Comparison of ENCODE assay signal across 10 cellular contexts in genomic region chr14:100236873-100237272, GRCh38. TPM values are rescaled to one million over a fixed set of nuclear protein-coding genes. Genes with fewer than 3 reads are reported as not detected.
A peak's percentile ranks its signal among the peaks of the same experiment; 100 is the strongest.
DNase-seq lines count a peak whose midpoint lies in the region; ATAC-seq, FAIRE-seq and TF ChIP-seq lines count a peak whose summit lies in the region.
"Had no signal": no experiment of that assay in that cellular context is flagged by ENCODE, and none has a peak within 500 bp of the region (broad histone marks: within the 10 kb centered on the region; RNA-seq: fewer than 3 reads in every experiment).

No MANE protein-coding gene starts in this region.

- peak overlapping the region; percentile 89 for H3K27ac ChIP-seq in CD4-positive, CD25-positive, alpha-beta regulatory T cell (ENCODE audit: insufficient read depth, low read length, poor library complexity, severe bottlenecking)

- DNase-seq in CD4-positive, CD25-positive, alpha-beta regulatory T cell = no peak
- no peak for DNase-seq in Jurkat, Clone E6-1 (ENCODE audit: low read depth, low spot score)
- no peak for DNase-seq in chondrocyte (ENCODE audit: low spot score)
- no peak for DNase-seq in natural killer cell treated with Interleukin-12 subunit alpha and Interleukin-12 subunit beta and Interleukin-15 and Interleukin-18, amount 100 ng/mL, for 72 hours (ENCODE audit: low spot score)
- DNase-seq in urothelium cell line (ENCODE audit: low spot score) = no peak
- DNase-seq in activated effector memory CD4-positive, alpha-beta T cell treated with Interleukin-2 at 50 U/mL for 16 hours = no peak
- DNase-seq: NCI-H1436 treated with DMSO at 0.1 percent for 48 hours, posterior cingulate gyrus had no signal

- H3K4me3 Mint-ChIP-seq in CD4-positive, CD25-positive, alpha-beta regulatory T cell = peak overlapping the region; percentile 92 to 99 (median 96)
- H3K4me3 Mint-ChIP-seq in chondrocyte (ENCODE audit: unreplicated experiment) = peak overlapping the region; percentile 88
- H3K4me3 Mint-ChIP-seq in natural killer cell treated with Interleukin-12 subunit alpha and Interleukin-12 subunit beta and Interleukin-15 and Interleukin-18, amount 100 ng/mL, for 72 hours = peak overlapping the region; percentile 91

- H3K4me1 Mint-ChIP-seq in CD4-positive, CD25-positive, alpha-beta regulatory T cell = peaks cover 26 to 66% (median 43%) of the 10 kb centered on the region in 4 donors
- peaks cover 34% of the 10 kb centered on the region for H3K4me1 Mint-ChIP-seq in chondrocyte (ENCODE audit: low read depth)
- peaks cover 30 to 32% of the 10 kb centered on the region in 2 donors for H3K4me1 Mint-ChIP-seq in natural killer cell treated with Interleukin-12 subunit alpha and Interleukin-12 subunit beta and Interleukin-15 and Interleukin-18, amount 100 ng/mL, for 72 hours (ENCODE audit: low read depth in 2 of 2)

- no peak for ATAC-seq in CD4-positive, CD25-positive, alpha-beta regulatory T cell (ENCODE audit: low read depth in 2 of 2)
- no peak for ATAC-seq in natural killer cell treated with Interleukin-12 subunit alpha and Interleukin-12 subunit beta and Interleukin-15 and Interleukin-18, amount 100 ng/mL, for 72 hours
- no peak for ATAC-seq in HG02884 (IDR thresholded peaks at IDR 0.05; ENCODE audit: unreplicated experiment)
- no peak for ATAC-seq in HG03135 (IDR thresholded peaks at IDR 0.05; ENCODE audit: unreplicated experiment)

- FAIRE-seq in urothelium cell line (lab: Jason Lieb, UNC) = no peak

- H3K36me3 ChIP-seq in CD4-positive, CD25-positive, alpha-beta regulatory T cell (ENCODE audit: control insufficient read depth, insufficient read depth, low read length) = peaks cover 2% of the 10 kb centered on the region

- H3K27ac Mint-ChIP-seq in CD4-positive, CD25-positive, alpha-beta regulatory T cell = peak overlapping the region; percentile 60 to 95 (median 95)
- peak overlapping the region; percentile 91 for H3K27ac Mint-ChIP-seq in chondrocyte (ENCODE audit: unreplicated experiment)
- peak overlapping the region; percentile 83 to 98 for H3K27ac Mint-ChIP-seq in natural killer cell treated with Interleukin-12 subunit alpha and Interleukin-12 subunit beta and Interleukin-15 and Interleukin-18, amount 100 ng/mL, for 72 hours

- peaks cover 6% of the 10 kb centered on the region for H3K27me3 Mint-ChIP-seq in CD4-positive, CD25-positive, alpha-beta regulatory T cell
- H3K27me3 Mint-ChIP-seq in chondrocyte (ENCODE audit: low read depth) = no peaks in the 10 kb centered on the region
- no peaks in the 10 kb centered on the region for H3K27me3 Mint-ChIP-seq in natural killer cell treated with Interleukin-12 subunit alpha and Interleukin-12 subunit beta and Interleukin-15 and Interleukin-18, amount 100 ng/mL, for 72 hours

- H3K9me3 ChIP-seq in CD4-positive, CD25-positive, alpha-beta regulatory T cell (ENCODE audit: control insufficient read depth in 2 of 2, low read length in 2 of 2) = no peaks in the 10 kb centered on the region

- peaks cover 39% of the 10 kb centered on the region for H3K4me1 ChIP-seq in CD4-positive, CD25-positive, alpha-beta regulatory T cell (ENCODE audit: control insufficient read depth, insufficient read depth, low read length, poor library complexity, severe bottlenecking)

- H3K4me3 ChIP-seq in CD4-positive, CD25-positive, alpha-beta regulatory T cell (ENCODE audit: low read depth, low read length) = peak overlapping the region; percentile 96
- peak overlapping the region; percentile 91 for H3K4me3 ChIP-seq in Jurkat, Clone E6-1 (ENCODE audit: low read length)

- TF ChIP-seq CTCF in chondrocyte (IDR thresholded peaks at IDR 0.05) = no peak

- no peaks in the 10 kb centered on the region for H3K27me3 ChIP-seq in CD4-positive, CD25-positive, alpha-beta regulatory T cell (ENCODE audit: control insufficient read depth, insufficient read depth, low read length)

- peaks cover under 1% of the 10 kb centered on the region for H3K36me3 Mint-ChIP-seq in CD4-positive, CD25-positive, alpha-beta regulatory T cell
- H3K36me3 Mint-ChIP-seq in chondrocyte (ENCODE audit: low read depth) = no peaks in the 10 kb centered on the region
- peaks cover 4% of the 10 kb centered on the region for H3K36me3 Mint-ChIP-seq in natural killer cell treated with Interleukin-12 subunit alpha and Interleukin-12 subunit beta and Interleukin-15 and Interleukin-18, amount 100 ng/mL, for 72 hours

- H3K9me3 Mint-ChIP-seq in CD4-positive, CD25-positive, alpha-beta regulatory T cell = no peaks in the 10 kb centered on the region
- no peaks in the 10 kb centered on the region for H3K9me3 Mint-ChIP-seq in chondrocyte (ENCODE audit: low read depth)
- H3K9me3 Mint-ChIP-seq in natural killer cell treated with Interleukin-12 subunit alpha and Interleukin-12 subunit beta and Interleukin-15 and Interleukin-18, amount 100 ng/mL, for 72 hours = no peaks in the 10 kb centered on the region

RNA-seq across cellular contexts. Expression of gene YY1, which starts 2.1 kb away (rescaled TPM):
- 79.4 TPM for total RNA-seq in CD4-positive, CD25-positive, alpha-beta regulatory T cell
- 10 to 100 TPM; 16.4 to 21.9 (median 19.0) TPM for polyA plus RNA-seq in CD4-positive, CD25-positive, alpha-beta regulatory T cell
- polyA plus RNA-seq in Jurkat, Clone E6-1 (2012; ENCODE audit: insufficient read depth, insufficient read length) = 135 TPM
- total RNA-seq in chondrocyte = 69.8 to 72.8 TPM (median 70.0 TPM) in 3 replicates
- 10 to 100 TPM; 59.7 to 75.7 TPM for total RNA-seq in natural killer cell treated with Interleukin-12 subunit alpha and Interleukin-12 subunit beta and Interleukin-15 and Interleukin-18, amount 100 ng/mL, for 72 hours
